31 cellular contexts compared by ENCODE assay signal in genomic region chr6:9332241-9332640, GRCh38.
"Had no signal": no experiment of that assay in that cellular context is flagged by ENCODE, and none has a peak within 500 bp of the region (broad histone marks: within the 10 kb centered on the region; RNA-seq: fewer than 3 reads in every experiment).

No MANE protein-coding gene starts in this region.

- H3K9ac ChIP-seq: parathyroid adenoma had no signal

- H3K4me2 ChIP-seq: smooth muscle cell had no signal

- H3K27ac ChIP-seq: adrenal gland, body of pancreas, dorsolateral prefrontal cortex, gastrocnemius medialis, parathyroid adenoma, psoas muscle, right atrium auricular region, uterus had no signal

- H3K4me1 ChIP-seq: adrenal gland, body of pancreas, gastrocnemius medialis, parathyroid adenoma, psoas muscle, right atrium auricular region, uterus had no signal

- H3K27me3 ChIP-seq: adrenal gland, body of pancreas, gastrocnemius medialis, right atrium auricular region, uterus had no signal

- DNase-seq: activated B cell treated with CpG ODN at 0.5 μM for 24 hours; activated CD4-positive, alpha-beta T cell treated with anti-CD3 and anti-CD28 coated beads for 36 hours; activated naive CD4-positive, alpha-beta T cell; activated T-cell treated with anti-CD3 and anti-CD28 coated beads for 4 hours; activated T-cell treated with anti-CD3 and anti-CD28 coated beads, Interleukin-2, amount 50 U/mL, for 72 hours; adrenal gland; aorta; body of pancreas; dorsolateral prefrontal cortex; effector memory CD4-positive, alpha-beta T cell; gastrocnemius medialis; glutamatergic neuron; hypothalamus; immature natural killer cell; kidney; left colon; midbrain; naive thymus-derived CD4-positive, alpha-beta T cell; occipital lobe; psoas muscle; stimulated activated CD4-positive, alpha-beta T cell treated with anti-CD3 and anti-CD28 coated beads, Interleukin-1b, Interleukin-23, amount 100 ng/mL, for 48 hours; stimulated activated CD4-positive, alpha-beta T cell treated with anti-CD3 and anti-CD28 coated beads, Interleukin-4, amount 100 ng/mL, for 4 hours; stimulated activated CD8-positive, alpha-beta memory T cell treated with anti-CD3 and anti-CD28 coated beads, Interleukin-4, amount 100 ng/mL, for 48 hours; stimulated activated naive CD8-positive, alpha-beta T cell treated with anti-CD3 and anti-CD28 coated beads, Interleukin-15, amount 100 ng/mL, for 72 hours; substantia nigra; T1000; uterus had no signal

- H3K36me3 ChIP-seq: adrenal gland, gastrocnemius medialis, right atrium auricular region, uterus had no signal

- H3K9me3 ChIP-seq: body of pancreas, gastrocnemius medialis, uterus had no signal

- H3K4me3 ChIP-seq: adrenal gland, body of pancreas, dorsolateral prefrontal cortex, gastrocnemius medialis, psoas muscle, right atrium auricular region, smooth muscle cell, uterus had no signal

- ATAC-seq: activated CD4-positive, alpha-beta T cell treated with anti-CD3 and anti-CD28 coated beads for 36 hours; activated T-cell treated with anti-CD3 and anti-CD28 coated beads, Interleukin-2, amount 50 U/mL, for 72 hours; body of pancreas; gastrocnemius medialis; left colon; naive thymus-derived CD4-positive, alpha-beta T cell; psoas muscle; stimulated activated memory B cell treated with anti-CD40 and anti-IgM and Interleukin-4, amounts not matched to agents 10 μg/mL and 1 μg/mL and 100 μg/mL, for 72 hours; stimulated activated naive CD8-positive, alpha-beta T cell treated with anti-CD3 and anti-CD28 coated beads, Interleukin-15, amount 100 ng/mL, for 72 hours had no signal

- H2AFZ ChIP-seq: parathyroid adenoma had no signal
